In genomic region chrX:1084689-1085088, GRCh38 we compare ENCODE assay signal across 25 cellular contexts.
"Had no signal": no experiment of that assay in that cellular context is flagged by ENCODE, and none has a peak within 500 bp of the region (broad histone marks: within the 10 kb centered on the region; RNA-seq: fewer than 3 reads in every experiment).

No MANE protein-coding gene starts in this region.

- H3K4me3 ChIP-seq: MG63, SJSA1, SK-N-MC had no signal

- H3K9me3 ChIP-seq: MG63, SJSA1 had no signal

- H3K27me3 ChIP-seq: MG63, SJSA1 had no signal

- H3K27ac ChIP-seq: SJSA1, SK-N-MC had no signal

- H3K4me1 ChIP-seq: SJSA1 had no signal

- DNase-seq: IMR-90, Karpas-422, KG1, MG63, NCI-H1092, NCI-H1105 treated with DMSO at 0.1 percent for 48 hours, NCI-H1417 treated with DMSO at 0.1 percent for 48 hours, NCI-H146, NCI-H1694 treated with DMSO at 0.1 percent for 48 hours, NCI-H1930, NCI-H2081, NCI-H2107, NCI-H226, NCI-H446, NCI-H510A, NCI-H524 treated with DMSO at 0.1 percent for 48 hours, NCI-H69, NCI-H774, Right ventricle myocardium superior, RPMI8226, SIG-M5, T-cell had no signal

- ATAC-seq: T-cell had no signal

- H3K27ac Mint-ChIP-seq: T-cell had no signal

- H3K4me1 Mint-ChIP-seq: T-cell had no signal

- H3K36me3 ChIP-seq: MG63, SJSA1 had no signal

- FAIRE-seq: RCC 7860 had no signal

- H3K4me3 Mint-ChIP-seq: T-cell had no signal

- H3K36me3 Mint-ChIP-seq: T-cell had no signal
